ENCODE assay signal across 17 cellular contexts in genomic region chr2:1510184-1510583, GRCh38.
A peak's percentile ranks its signal among the peaks of the same experiment; 100 is the strongest.
DNase-seq lines count a peak whose midpoint lies in the region; ATAC-seq and TF ChIP-seq lines count a peak whose summit lies in the region.
"Had no signal": no experiment of that assay in that cellular context is flagged by ENCODE, and none has a peak within 500 bp of the region (broad histone marks: within the 10 kb centered on the region; RNA-seq: fewer than 3 reads in every experiment).

No MANE protein-coding gene starts in this region.

- no peak overlapping the region for H3K4me3 Mint-ChIP-seq in chondrocyte (ENCODE audit: unreplicated experiment)
- H3K4me3 Mint-ChIP-seq: dendritic cell treated with granulocyte-macrophage colony-stimulating factor and Interleukin-4, amounts not matched to agents 40 ng/mL and 50 ng/mL, for 4 days had no signal

- no peak overlapping the region for H2BK12ac ChIP-seq in neuronal stem cell (ENCODE audit: low read length)

- no peaks in the 10 kb centered on the region for H3K36me3 Mint-ChIP-seq in chondrocyte (ENCODE audit: low read depth)

- no peak overlapping the region for H2AK5ac ChIP-seq in neuronal stem cell (ENCODE audit: low read depth, low read length)

- peak overlapping the region; percentile 14 for H3K18ac ChIP-seq in neuronal stem cell (ENCODE audit: low read length)

- no peak overlapping the region for H3K4me2 ChIP-seq in neuronal stem cell (ENCODE audit: insufficient read depth, low read length, poor library complexity, severe bottlenecking)

- TF ChIP-seq CTCF in chondrocyte (IDR thresholded peaks at IDR 0.05): no peak

- H3K9me3 Mint-ChIP-seq in chondrocyte (ENCODE audit: low read depth): no peaks in the 10 kb centered on the region
- H3K9me3 Mint-ChIP-seq: dendritic cell treated with granulocyte-macrophage colony-stimulating factor and Interleukin-4, amounts not matched to agents 40 ng/mL and 50 ng/mL, for 4 days had no signal

- H3K4ac ChIP-seq in neuronal stem cell (ENCODE audit: low read length): no peak overlapping the region

- no peak overlapping the region for H3K4me3 ChIP-seq in neuronal stem cell (ENCODE audit: low read length in 2 of 2)
- H3K4me3 ChIP-seq: pancreas, sigmoid colon had no signal

- no peak overlapping the region for H2BK5ac ChIP-seq in neuronal stem cell (ENCODE audit: low read length)

- no peak overlapping the region for H2BK15ac ChIP-seq in neuronal stem cell (ENCODE audit: low read length)

- H3K14ac ChIP-seq in neuronal stem cell (ENCODE audit: low read length): no peak overlapping the region

- no peak overlapping the region for H3K23ac ChIP-seq in neuronal stem cell (ENCODE audit: low read depth, low read length, poor library complexity)

- H3K27ac ChIP-seq in neuronal stem cell (replicated peaks; ENCODE audit: low read length): no peak overlapping the region
- H3K27ac ChIP-seq: brain microvascular endothelial cell, pancreas, WERI-Rb-1 had no signal

- H4K8ac ChIP-seq in neuronal stem cell (ENCODE audit: low read depth, low read length): no peak overlapping the region

- H3K27me3 Mint-ChIP-seq in chondrocyte (ENCODE audit: low read depth): peaks cover 26% of the 10 kb centered on the region
- H3K27me3 Mint-ChIP-seq: dendritic cell treated with granulocyte-macrophage colony-stimulating factor and Interleukin-4, amounts not matched to agents 40 ng/mL and 50 ng/mL, for 4 days had no signal

- no peak for ATAC-seq in HG03469 (IDR thresholded peaks at IDR 0.05; ENCODE audit: unreplicated experiment)
- ATAC-seq: left lobe of liver; pancreas; stimulated activated naive CD8-positive, alpha-beta T cell treated with anti-CD3 and anti-CD28 coated beads, Interleukin-15, Interleukin-2, amounts not matched to agents 100 U/mL and 50 U/mL, for 24 hours had no signal

- no peaks in the 10 kb centered on the region for H3K79me1 ChIP-seq in neuronal stem cell (ENCODE audit: low read depth, low read length)

- no peaks in the 10 kb centered on the region for H3K9me3 ChIP-seq in neuronal stem cell (replicated peaks in 1 of 2; ENCODE audit: control insufficient read depth in 2 of 2, insufficient read depth in 1 of 2, low read depth in 1 of 2, low read length in 2 of 2)
- H3K9me3 ChIP-seq: pancreas, sigmoid colon had no signal

- H2BK120ac ChIP-seq in neuronal stem cell (ENCODE audit: low read depth, low read length): no peak overlapping the region

- peaks cover 0 to 4% of the 10 kb centered on the region in 2 donors for H3K4me1 ChIP-seq in neuronal stem cell (ENCODE audit: control insufficient read depth in 2 of 2, insufficient read depth in 1 of 2, low read depth in 1 of 2, low read length in 2 of 2)
- H3K4me1 ChIP-seq: pancreas, sigmoid colon had no signal

- H3K9ac ChIP-seq in neuronal stem cell (ENCODE audit: low read depth, low read length, poor library complexity): no peak overlapping the region

- DNase-seq in activated CD8-positive, alpha-beta memory T cell treated with anti-CD3 and anti-CD28 coated beads for 24 hours: peak; percentile 26
- no peak for DNase-seq in activated CD8-positive, alpha-beta memory T cell treated with anti-CD3 and anti-CD28 coated beads, Interleukin-2, amount 50 U/mL, for 4 hours
- DNase-seq in HUDEP-2 (lab: John Stamatoyannopoulos, UW; ENCODE audit: unreplicated experiment in 76 of 76) (peak in 63 of 76 experiments; percentile 4 to 70 (median 31)), chondrocyte (ENCODE audit: low spot score) (peak; percentile 11), neuronal stem cell (ENCODE audit: low spot score) (no peak), nucleus accumbens (lab: John Stamatoyannopoulos, UW) (no peak)
- DNase-seq: brain microvascular endothelial cell; Calu3; NCI-H1417 treated with DMSO at 0.1 percent for 48 hours; RPMI8226; stimulated activated naive CD8-positive, alpha-beta T cell treated with anti-CD3 and anti-CD28 coated beads, Interleukin-15, Interleukin-2, amounts not matched to agents 100 U/mL and 50 U/mL, for 24 hours; WERI-Rb-1 had no signal

- H3K4me1 Mint-ChIP-seq in chondrocyte (ENCODE audit: low read depth): no peaks in the 10 kb centered on the region

- no CpG with 5 or more reads among the region's 5 CpGs for WGBS in neuronal stem cell (ENCODE audit: extremely low coverage in 2 of 2, insufficient read length in 2 of 2, insufficient replicate concordance in 1 of 2), 2 donors

- H3K27me3 ChIP-seq in neuronal stem cell (ENCODE audit: control insufficient read depth in 3 of 3, insufficient read depth in 3 of 3, low read depth in 1 of 3, low read length in 3 of 3): no peaks in the 10 kb centered on the region
- H3K27me3 ChIP-seq: brain microvascular endothelial cell, pancreas had no signal

- no peak overlapping the region for H4K91ac ChIP-seq in neuronal stem cell (ENCODE audit: low read depth, low read length, poor library complexity)

- H3K36me3 ChIP-seq in neuronal stem cell (replicated peaks in 1 of 2; ENCODE audit: control insufficient read depth in 2 of 2, insufficient read depth in 2 of 2, low read length in 2 of 2): no peaks in the 10 kb centered on the region
- H3K36me3 ChIP-seq: brain microvascular endothelial cell, pancreas, sigmoid colon, WERI-Rb-1 had no signal

- H2AFZ ChIP-seq in neuronal stem cell (ENCODE audit: low read length): no peak overlapping the region

- no peak overlapping the region for H3K27ac Mint-ChIP-seq in chondrocyte (ENCODE audit: unreplicated experiment)
- H3K27ac Mint-ChIP-seq: dendritic cell treated with granulocyte-macrophage colony-stimulating factor and Interleukin-4, amounts not matched to agents 40 ng/mL and 50 ng/mL, for 4 days had no signal

Comparison
In these comparisons a context has a peak if more than half of its experiments do, and no peak if none do; other contexts are left out.
1. DNase-seq: peak in activated CD8-positive, alpha-beta memory T cell treated with anti-CD3 and anti-CD28 coated beads for 24 hours (single experiment), HUDEP-2 (63 of 76) and chondrocyte (single experiment); none in activated CD8-positive, alpha-beta memory T cell treated with anti-CD3 and anti-CD28 coated beads, Interleukin-2, amount 50 U/mL, for 4 hours (single experiment), neuronal stem cell (single experiment) and nucleus accumbens (0 of 56).